1 cellular context compared by ENCODE assay signal in the genomic region with DNA sequence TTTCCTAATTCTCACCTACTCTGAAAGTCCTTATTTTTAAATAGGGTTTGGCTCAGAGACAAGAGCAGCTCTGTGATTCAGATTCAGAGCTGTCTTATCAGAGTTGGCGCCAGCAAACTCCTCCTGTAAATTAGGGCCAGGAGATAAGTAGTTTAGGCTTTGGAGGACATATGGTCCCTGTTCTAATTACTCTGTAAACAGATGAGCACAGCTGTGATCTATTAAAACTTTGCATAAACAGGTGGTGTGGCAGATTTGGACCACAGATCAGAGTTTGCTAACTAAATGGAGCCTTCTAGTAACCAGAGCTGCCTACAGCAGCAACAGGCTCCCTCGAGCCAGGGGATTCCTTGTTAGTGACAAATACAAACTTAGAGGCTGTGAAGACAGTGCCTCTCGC.
TF ChIP-seq lines count a peak whose summit lies in the region.

No MANE protein-coding gene starts in this region.

TF ChIP-seq in K562, 482 proteins besides CTCF, POLR2A, EP300 and RAD21 (continued from another document):
- TF ChIP-seq ZMIZ1 (IDR thresholded peaks at IDR 0.05; ENCODE audit: low read depth in 2 of 2, low read length in 2 of 2) (peak in 1 of 2 experiments; percentile 90; a peak in 2 of 4 replicates), ZNF408 (CRISPR knock-in tag; IDR thresholded peaks at IDR 0.05; ENCODE audit: low read depth) (no peak), ZBTB49 (CRISPR knock-in tag; IDR thresholded peaks at IDR 0.05; ENCODE audit: borderline replicate concordance) (no peak), MYC (IDR thresholded peaks at IDR 0.05; ENCODE audit: low read depth, low read length) (peak; percentile 57; the same call in 1 of the 2 replicates), MYC (CRISPR knock-in tag; IDR thresholded peaks at IDR 0.05; ENCODE audit: borderline replicate concordance, low read depth) (no peak), HNRNPUL1 (IDR thresholded peaks at IDR 0.05; ENCODE audit: low read length) (0 out of 2 replicates have a peak, but pooled peaks have one; percentile 73), MXI1 (IDR thresholded peaks at IDR 0.05; ENCODE audit: low read depth, low read length) (peak; percentile 17; the same call in 1 of the 2 replicates), XRCC4 (IDR thresholded peaks at IDR 0.05; ENCODE audit: extremely low read depth, insufficient read depth, insufficient read length) (no peak), POLR2B (IDR thresholded peaks at IDR 0.05; ENCODE audit: low read depth, partially characterized antibody) (no peak), RBBP5 (IDR thresholded peaks at IDR 0.05; ENCODE audit: borderline replicate concordance, insufficient read depth, low read length, poor library complexity, severe bottlenecking) (no peak), ARID3A (IDR thresholded peaks at IDR 0.05; ENCODE audit: borderline replicate concordance, low read depth, low read length) (0 out of 2 replicates have a peak, but pooled peaks have one; percentile 39)
- TF ChIP-seq, protein P1, sequence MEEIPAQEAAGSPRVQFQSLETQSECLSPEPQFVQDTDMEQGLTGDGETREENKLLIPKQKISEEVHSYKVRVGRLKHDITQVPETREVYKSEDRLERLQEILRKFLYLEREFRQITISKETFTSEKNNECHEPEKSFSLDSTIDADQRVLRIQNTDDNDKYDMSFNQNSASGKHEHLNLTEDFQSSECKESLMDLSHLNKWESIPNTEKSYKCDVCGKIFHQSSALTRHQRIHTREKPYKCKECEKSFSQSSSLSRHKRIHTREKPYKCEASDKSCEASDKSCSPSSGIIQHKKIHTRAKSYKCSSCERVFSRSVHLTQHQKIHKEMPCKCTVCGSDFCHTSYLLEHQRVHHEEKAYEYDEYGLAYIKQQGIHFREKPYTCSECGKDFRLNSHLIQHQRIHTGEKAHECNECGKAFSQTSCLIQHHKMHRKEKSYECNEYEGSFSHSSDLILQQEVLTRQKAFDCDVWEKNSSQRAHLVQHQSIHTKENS (CRISPR knock-in tag; IDR thresholded peaks at IDR 0.05): no peak
- TF ChIP-seq, protein P2, sequence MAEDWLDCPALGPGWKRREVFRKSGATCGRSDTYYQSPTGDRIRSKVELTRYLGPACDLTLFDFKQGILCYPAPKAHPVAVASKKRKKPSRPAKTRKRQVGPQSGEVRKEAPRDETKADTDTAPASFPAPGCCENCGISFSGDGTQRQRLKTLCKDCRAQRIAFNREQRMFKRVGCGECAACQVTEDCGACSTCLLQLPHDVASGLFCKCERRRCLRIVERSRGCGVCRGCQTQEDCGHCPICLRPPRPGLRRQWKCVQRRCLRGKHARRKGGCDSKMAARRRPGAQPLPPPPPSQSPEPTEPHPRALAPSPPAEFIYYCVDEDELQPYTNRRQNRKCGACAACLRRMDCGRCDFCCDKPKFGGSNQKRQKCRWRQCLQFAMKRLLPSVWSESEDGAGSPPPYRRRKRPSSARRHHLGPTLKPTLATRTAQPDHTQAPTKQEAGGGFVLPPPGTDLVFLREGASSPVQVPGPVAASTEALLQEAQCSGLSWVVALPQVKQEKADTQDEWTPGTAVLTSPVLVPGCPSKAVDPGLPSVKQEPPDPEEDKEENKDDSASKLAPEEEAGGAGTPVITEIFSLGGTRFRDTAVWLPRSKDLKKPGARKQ (CRISPR knock-in tag; IDR thresholded peaks at IDR 0.05): no peak
